ENCODE assay signal across 9 cellular contexts in genomic region chr17:40342575-40343058, GRCh38. TPM values are rescaled to one million over a fixed set of nuclear protein-coding genes. Genes with fewer than 3 reads are reported as not detected.
DNase-seq lines count a peak whose midpoint lies in the region; ATAC-seq and TF ChIP-seq lines count a peak whose summit lies in the region.
"Had no signal": no experiment of that assay in that cellular context is flagged by ENCODE, and none has a peak within 500 bp of the region (broad histone marks: within the 10 kb centered on the region; RNA-seq: fewer than 3 reads in every experiment).

No MANE protein-coding gene starts in this region.

- H3K27ac ChIP-seq in mesodermal cell (ENCODE audit: low read depth, low read length, severe bottlenecking): peak overlapping the region; percentile 94

- peaks cover 0 to 3% of the 10 kb centered on the region in 2 donors for H3K36me3 Mint-ChIP-seq in activated T-cell treated with anti-CD3 and anti-CD28 coated beads, Interleukin-2, amount 50 U/mL, for 72 hours (ENCODE audit: insufficient read depth in 2 of 2)
- peaks cover 84% of the 10 kb centered on the region for H3K36me3 Mint-ChIP-seq in dendritic cell treated with granulocyte-macrophage colony-stimulating factor and Interleukin-4, amounts not matched to agents 40 ng/mL and 50 ng/mL, for 4 days (ENCODE audit: low read depth)
- peaks cover 5% of the 10 kb centered on the region for H3K36me3 Mint-ChIP-seq in type B pancreatic cell

- H3K4me3 ChIP-seq in mesodermal cell (ENCODE audit: extremely low read depth, insufficient read depth, low read length, poor library complexity, severe bottlenecking): peak overlapping the region; percentile 80

- peak overlapping the region; percentile 77 to 80 for H3K4me3 Mint-ChIP-seq in activated T-cell treated with anti-CD3 and anti-CD28 coated beads, Interleukin-2, amount 50 U/mL, for 72 hours
- H3K4me3 Mint-ChIP-seq in dendritic cell treated with granulocyte-macrophage colony-stimulating factor and Interleukin-4, amounts not matched to agents 40 ng/mL and 50 ng/mL, for 4 days: peak overlapping the region; percentile 76
- H3K4me3 Mint-ChIP-seq in type B pancreatic cell: peak overlapping the region; percentile 93

- H3K27me3 Mint-ChIP-seq in activated T-cell treated with anti-CD3 and anti-CD28 coated beads, Interleukin-2, amount 50 U/mL, for 72 hours (ENCODE audit: low read depth): no peaks in the 10 kb centered on the region
- no peaks in the 10 kb centered on the region for H3K27me3 Mint-ChIP-seq in dendritic cell treated with granulocyte-macrophage colony-stimulating factor and Interleukin-4, amounts not matched to agents 40 ng/mL and 50 ng/mL, for 4 days
- H3K27me3 Mint-ChIP-seq in type B pancreatic cell: no peaks in the 10 kb centered on the region

- no peak for ATAC-seq in activated T-cell treated with anti-CD3 and anti-CD28 coated beads, Interleukin-2, amount 50 U/mL, for 72 hours (replicated peaks in 1 of 2)
- ATAC-seq in HG03280 (IDR thresholded peaks at IDR 0.05; ENCODE audit: unreplicated experiment): no peak
- ATAC-seq in HG02763 (IDR thresholded peaks at IDR 0.05; ENCODE audit: unreplicated experiment): no peak

- peak overlapping the region; percentile 72 for H3K27ac Mint-ChIP-seq in activated T-cell treated with anti-CD3 and anti-CD28 coated beads, Interleukin-2, amount 50 U/mL, for 72 hours
- peak overlapping the region; percentile 91 for H3K27ac Mint-ChIP-seq in dendritic cell treated with granulocyte-macrophage colony-stimulating factor and Interleukin-4, amounts not matched to agents 40 ng/mL and 50 ng/mL, for 4 days
- peak overlapping the region; percentile 86 for H3K27ac Mint-ChIP-seq in type B pancreatic cell

- H3K36me3 ChIP-seq in mesodermal cell (ENCODE audit: control insufficient read depth, insufficient read depth, low read length): peaks cover 9% of the 10 kb centered on the region

- DNase-seq in activated T-cell treated with anti-CD3 and anti-CD28 coated beads, Interleukin-2, amount 50 U/mL, for 72 hours: no peak
- no peak for DNase-seq in activated T-cell treated with anti-CD3 and anti-CD28 coated beads, Interleukin-2, amount 50 U/mL, for 48 hours
- DNase-seq in type B pancreatic cell (ENCODE audit: extremely low spot score, unreplicated experiment) (no peak), DMS53 treated with DMSO at 0.1 percent for 48 hours (lab: John Stamatoyannopoulos, UW; ENCODE audit: unreplicated experiment) (no peak)

- H3K9me3 Mint-ChIP-seq in activated T-cell treated with anti-CD3 and anti-CD28 coated beads, Interleukin-2, amount 50 U/mL, for 72 hours: no peaks in the 10 kb centered on the region
- H3K9me3 Mint-ChIP-seq in dendritic cell treated with granulocyte-macrophage colony-stimulating factor and Interleukin-4, amounts not matched to agents 40 ng/mL and 50 ng/mL, for 4 days: no peaks in the 10 kb centered on the region
- no peaks in the 10 kb centered on the region for H3K9me3 Mint-ChIP-seq in type B pancreatic cell

- H3K9me3 ChIP-seq in mesodermal cell (ENCODE audit: control insufficient read depth, low read length): no peaks in the 10 kb centered on the region

- intact Hi-C loops in dendritic cell treated with granulocyte-macrophage colony-stimulating factor and Interleukin-4, amounts not matched to agents 40 ng/mL and 50 ng/mL, for 4 days (cut with micrococcal nuclease): loop anchor here (2.0 kb wide), 1 partner anchor 20 kb away; no protein-coding TSS in a partner anchor

- WGBS in mesodermal cell (ENCODE audit: insufficient coverage in 2 of 2), 2 experiments: 1 to 7% methylated on average over 12 to 21 of the region's 30 CpGs

- H3K4me1 ChIP-seq in mesodermal cell (ENCODE audit: control insufficient read depth, insufficient read depth, low read length, poor library complexity, severe bottlenecking): peaks cover 31% of the 10 kb centered on the region

- peaks cover 76% of the 10 kb centered on the region for H3K4me1 Mint-ChIP-seq in activated T-cell treated with anti-CD3 and anti-CD28 coated beads, Interleukin-2, amount 50 U/mL, for 72 hours (ENCODE audit: low read depth)
- peaks cover 90% of the 10 kb centered on the region for H3K4me1 Mint-ChIP-seq in dendritic cell treated with granulocyte-macrophage colony-stimulating factor and Interleukin-4, amounts not matched to agents 40 ng/mL and 50 ng/mL, for 4 days (ENCODE audit: low read depth)
- H3K4me1 Mint-ChIP-seq in type B pancreatic cell (ENCODE audit: unreplicated experiment): peaks cover 59% of the 10 kb centered on the region

- no peak for TF ChIP-seq CTCF in type B pancreatic cell (conservative IDR thresholded peaks at IDR 0.05)

RNA-seq across cellular contexts. Expression of gene GJD3, which starts 21.9 kb away (rescaled TPM):
- total RNA-seq in activated T-cell treated with anti-CD3 and anti-CD28 coated beads, Interleukin-2, amount 50 U/mL, for 72 hours: not detected
- 0.37 TPM for polyA plus RNA-seq in mesodermal cell (2013, experiment 1 of 2)
- not detected for polyA plus RNA-seq in mesodermal cell (2013, experiment 2 of 2)
- 0.36 and 0.43 TPM in 2 replicates for total RNA-seq in type B pancreatic cell (ENCODE audit: low replicate concordance)
- total RNA-seq: T-helper 1 cell treated with Interleukin-12 subunit alpha and Interleukin-12 subunit beta and Interleukin-4 antibody, amounts not matched to agents 30 ng/mL and 1 ng/mL, for 36 hours had no signal

RNA-seq across cellular contexts. Expression of gene RARA, which starts 33.6 kb away (rescaled TPM):
- total RNA-seq in activated T-cell treated with anti-CD3 and anti-CD28 coated beads, Interleukin-2, amount 50 U/mL, for 72 hours: 10 to 100 TPM; 33.4 to 45.2 TPM
- 40.2 TPM for polyA plus RNA-seq in mesodermal cell (2013, experiment 1 of 2)
- polyA plus RNA-seq in mesodermal cell (2013, experiment 2 of 2): 31.4 TPM
- total RNA-seq in type B pancreatic cell (ENCODE audit: low replicate concordance): 23.8 and 34.3 TPM in 2 replicates

RNA-seq across cellular contexts. Expression of gene CDC6, which starts 54.9 kb away (rescaled TPM):
- 10 to 100 TPM; 86.2 to 92.6 TPM for total RNA-seq in activated T-cell treated with anti-CD3 and anti-CD28 coated beads, Interleukin-2, amount 50 U/mL, for 72 hours
- 27.1 TPM for polyA plus RNA-seq in mesodermal cell (2013, experiment 1 of 2)
- polyA plus RNA-seq in mesodermal cell (2013, experiment 2 of 2): 24.8 TPM
- total RNA-seq in type B pancreatic cell (ENCODE audit: low replicate concordance): 23.2 and 50.3 TPM in 2 replicates
